In genomic region chr9:96858018-96858573, GRCh38 we compare ENCODE assay signal across 1 cellular context.
TF ChIP-seq lines count a peak whose summit lies in the region.

No MANE protein-coding gene starts in this region.

TF ChIP-seq in endothelial cell of umbilical vein, 7 proteins besides CTCF, POLR2A, EP300 and RAD21 (continued from another document):
- TF ChIP-seq GATA2 (IDR thresholded peaks at IDR 0.05; ENCODE audit: insufficient read depth, insufficient read length, low read depth, low read length): peak; percentile 41
